ENCODE assay signal across 3 cellular contexts in the genomic region with DNA sequence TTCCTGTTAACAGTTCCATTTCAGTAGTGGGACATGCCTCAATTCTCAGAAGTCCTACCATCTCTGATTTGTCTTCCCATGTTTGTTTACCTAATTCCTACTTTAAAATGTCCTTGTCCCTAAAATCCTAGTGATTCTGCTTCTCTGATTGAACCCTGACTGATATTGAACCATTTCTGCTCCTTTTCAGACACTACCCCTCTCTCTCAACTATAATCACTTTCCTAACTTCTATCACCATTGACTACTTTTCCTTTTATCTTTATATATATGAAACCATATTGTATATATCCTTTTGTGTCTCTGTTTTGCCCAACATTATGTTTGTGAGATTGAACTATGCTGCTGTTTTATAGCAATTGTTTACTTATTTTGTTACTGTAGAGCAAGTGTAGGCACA.
A peak's percentile ranks its signal among the peaks of the same experiment; 100 is the strongest.
TF ChIP-seq lines count a peak whose summit lies in the region.

No MANE protein-coding gene starts in this region.

TF ChIP-seq in liver, 16 proteins besides CTCF, POLR2A, EP300 and RAD21 (continued from another document):
- TF ChIP-seq GABPA (IDR thresholded peaks at IDR 0.05 in 1 of 2, conservative IDR thresholded peaks at IDR 0.05 in 1 of 2), result no peak
- TF ChIP-seq SP1 (IDR thresholded peaks at IDR 0.05), result no peak
- no peak for TF ChIP-seq HNF4G (IDR thresholded peaks at IDR 0.05)
- no peak for TF ChIP-seq FOXA1 (IDR thresholded peaks at IDR 0.05)
- TF ChIP-seq, protein P1, sequence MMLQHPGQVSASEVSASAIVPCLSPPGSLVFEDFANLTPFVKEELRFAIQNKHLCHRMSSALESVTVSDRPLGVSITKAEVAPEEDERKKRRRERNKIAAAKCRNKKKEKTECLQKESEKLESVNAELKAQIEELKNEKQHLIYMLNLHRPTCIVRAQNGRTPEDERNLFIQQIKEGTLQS (IDR thresholded peaks at IDR 0.05), result no peak
- TF ChIP-seq REST (IDR thresholded peaks at IDR 0.05), result no peak
- no peak for TF ChIP-seq ZBTB33 (IDR thresholded peaks at IDR 0.05)
- no peak for TF ChIP-seq RXRA (IDR thresholded peaks at IDR 0.05)
- TF ChIP-seq TAF1 (conservative IDR thresholded peaks at IDR 0.05), result no peak
TF ChIP-seq in liver: peak in this region for 0.

TF ChIP-seq in A549, 52 proteins besides CTCF, POLR2A, EP300 and RAD21 (continued from another document):
- no peak for TF ChIP-seq GATA3 (IDR thresholded peaks at IDR 0.05; ENCODE audit: borderline replicate concordance)
- no peak for TF ChIP-seq MAX (IDR thresholded peaks at IDR 0.05)
- TF ChIP-seq, protein P2, sequence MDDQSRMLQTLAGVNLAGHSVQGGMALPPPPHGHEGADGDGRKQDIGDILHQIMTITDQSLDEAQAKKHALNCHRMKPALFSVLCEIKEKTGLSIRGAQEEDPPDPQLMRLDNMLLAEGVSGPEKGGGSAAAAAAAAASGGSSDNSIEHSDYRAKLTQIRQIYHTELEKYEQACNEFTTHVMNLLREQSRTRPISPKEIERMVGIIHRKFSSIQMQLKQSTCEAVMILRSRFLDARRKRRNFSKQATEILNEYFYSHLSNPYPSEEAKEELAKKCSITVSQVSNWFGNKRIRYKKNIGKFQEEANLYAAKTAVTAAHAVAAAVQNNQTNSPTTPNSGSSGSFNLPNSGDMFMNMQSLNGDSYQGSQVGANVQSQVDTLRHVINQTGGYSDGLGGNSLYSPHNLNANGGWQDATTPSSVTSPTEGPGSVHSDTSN (IDR thresholded peaks at IDR 0.05), result no peak

TF ChIP-seq in HEK293, 187 proteins besides CTCF, POLR2A, EP300 and RAD21 (continued from another document):
- TF ChIP-seq ZBTB6 (tag by site-specific recombination; IDR thresholded peaks at IDR 0.05) (no peak), ZNF248 (tag by site-specific recombination; IDR thresholded peaks at IDR 0.05) (peak; percentile 76), SP7 (tag by site-specific recombination; IDR thresholded peaks at IDR 0.05) (no peak; the same call in 1 of the 2 replicates), PRDM4 (tag by site-specific recombination; IDR thresholded peaks at IDR 0.05) (no peak), PRDM1 (tag by site-specific recombination; IDR thresholded peaks at IDR 0.05) (peak; percentile 48; the same call in 1 of the 2 replicates), ZSCAN4 (tag by site-specific recombination; IDR thresholded peaks at IDR 0.05) (no peak), ZNF701 (tag by site-specific recombination; IDR thresholded peaks at IDR 0.05) (no peak), ZNF184 (tag by site-specific recombination; IDR thresholded peaks at IDR 0.05) (no peak), REPIN1 (tag by site-specific recombination; IDR thresholded peaks at IDR 0.05; ENCODE audit: low read depth) (no peak), ZNF423 (tag by site-specific recombination; IDR thresholded peaks at IDR 0.05) (no peak), ELK4 (IDR thresholded peaks at IDR 0.05; ENCODE audit: borderline replicate concordance, low read depth, low read length) (no peak), OVOL3 (tag by site-specific recombination; IDR thresholded peaks at IDR 0.05) (no peak), ZNF112 (tag by site-specific recombination; IDR thresholded peaks at IDR 0.05) (0 out of 2 replicates have a peak, but pooled peaks have one; percentile 12), ZSCAN5A (tag by site-specific recombination; IDR thresholded peaks at IDR 0.05) (no peak)
- TF ChIP-seq, protein P3, sequence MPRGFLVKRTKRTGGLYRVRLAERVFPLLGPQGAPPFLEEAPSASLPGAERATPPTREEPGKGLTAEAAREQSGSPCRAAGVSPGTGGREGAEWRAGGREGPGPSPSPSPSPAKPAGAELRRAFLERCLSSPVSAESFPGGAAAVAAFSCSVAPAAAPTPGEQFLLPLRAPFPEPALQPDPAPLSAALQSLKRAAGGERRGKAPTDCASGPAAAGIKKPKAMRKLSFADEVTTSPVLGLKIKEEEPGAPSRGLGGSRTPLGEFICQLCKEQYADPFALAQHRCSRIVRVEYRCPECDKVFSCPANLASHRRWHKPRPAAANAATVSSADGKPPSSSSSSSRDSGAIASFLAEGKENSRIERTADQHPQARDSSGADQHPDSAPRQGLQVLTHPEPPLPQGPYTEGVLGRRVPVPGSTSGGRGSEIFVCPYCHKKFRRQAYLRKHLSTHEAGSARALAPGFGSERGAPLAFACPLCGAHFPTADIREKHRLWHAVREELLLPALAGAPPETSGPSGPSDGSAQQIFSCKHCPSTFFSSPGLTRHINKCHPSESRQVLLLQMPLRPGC (tag by site-specific recombination; IDR thresholded peaks at IDR 0.05), result no peak
- TF ChIP-seq, protein P4, sequence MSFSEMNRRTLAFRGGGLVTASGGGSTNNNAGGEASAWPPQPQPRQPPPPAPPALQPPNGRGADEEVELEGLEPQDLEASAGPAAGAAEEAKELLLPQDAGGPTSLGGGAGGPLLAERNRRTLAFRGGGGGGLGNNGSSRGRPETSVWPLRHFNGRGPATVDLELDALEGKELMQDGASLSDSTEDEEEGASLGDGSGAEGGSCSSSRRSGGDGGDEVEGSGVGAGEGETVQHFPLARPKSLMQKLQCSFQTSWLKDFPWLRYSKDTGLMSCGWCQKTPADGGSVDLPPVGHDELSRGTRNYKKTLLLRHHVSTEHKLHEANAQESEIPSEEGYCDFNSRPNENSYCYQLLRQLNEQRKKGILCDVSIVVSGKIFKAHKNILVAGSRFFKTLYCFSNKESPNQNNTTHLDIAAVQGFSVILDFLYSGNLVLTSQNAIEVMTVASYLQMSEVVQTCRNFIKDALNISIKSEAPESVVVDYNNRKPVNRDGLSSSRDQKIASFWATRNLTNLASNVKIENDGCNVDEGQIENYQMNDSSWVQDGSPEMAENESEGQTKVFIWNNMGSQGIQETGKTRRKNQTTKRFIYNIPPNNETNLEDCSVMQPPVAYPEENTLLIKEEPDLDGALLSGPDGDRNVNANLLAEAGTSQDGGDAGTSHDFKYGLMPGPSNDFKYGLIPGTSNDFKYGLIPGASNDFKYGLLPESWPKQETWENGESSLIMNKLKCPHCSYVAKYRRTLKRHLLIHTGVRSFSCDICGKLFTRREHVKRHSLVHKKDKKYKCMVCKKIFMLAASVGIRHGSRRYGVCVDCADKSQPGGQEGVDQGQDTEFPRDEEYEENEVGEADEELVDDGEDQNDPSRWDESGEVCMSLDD (tag by site-specific recombination; IDR thresholded peaks at IDR 0.05), result no peak
- TF ChIP-seq, protein P5, sequence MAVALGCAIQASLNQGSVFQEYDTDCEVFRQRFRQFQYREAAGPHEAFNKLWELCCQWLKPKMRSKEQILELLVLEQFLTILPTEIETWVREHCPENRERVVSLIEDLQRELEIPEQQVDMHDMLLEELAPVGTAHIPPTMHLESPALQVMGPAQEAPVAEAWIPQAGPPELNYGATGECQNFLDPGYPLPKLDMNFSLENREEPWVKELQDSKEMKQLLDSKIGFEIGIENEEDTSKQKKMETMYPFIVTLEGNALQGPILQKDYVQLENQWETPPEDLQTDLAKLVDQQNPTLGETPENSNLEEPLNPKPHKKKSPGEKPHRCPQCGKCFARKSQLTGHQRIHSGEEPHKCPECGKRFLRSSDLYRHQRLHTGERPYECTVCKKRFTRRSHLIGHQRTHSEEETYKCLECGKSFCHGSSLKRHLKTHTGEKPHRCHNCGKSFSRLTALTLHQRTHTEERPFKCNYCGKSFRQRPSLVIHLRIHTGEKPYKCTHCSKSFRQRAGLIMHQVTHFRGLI (tag by site-specific recombination; IDR thresholded peaks at IDR 0.05), result no peak
